Comparison of ENCODE assay signal across 13 cellular contexts in the genomic region with DNA sequence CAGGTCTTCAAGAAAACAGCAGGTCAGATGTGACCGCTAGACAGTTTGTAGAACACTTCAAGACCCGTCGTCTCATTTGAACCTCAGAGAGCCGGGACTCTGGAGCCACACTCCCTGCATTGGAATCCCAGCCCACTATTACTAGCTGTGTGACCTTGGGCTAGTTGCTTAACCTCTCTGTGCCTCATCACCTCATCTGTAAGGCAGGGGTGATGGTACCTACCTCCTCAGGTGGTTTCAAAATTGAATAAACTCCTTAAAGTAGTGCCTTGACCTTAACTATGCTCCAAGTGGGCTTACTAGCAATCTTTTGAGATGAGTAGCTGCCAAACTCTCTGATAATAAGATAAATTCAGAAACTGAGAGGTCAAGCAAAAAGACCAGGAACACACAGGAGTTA.
"Had no signal": no experiment of that assay in that cellular context is flagged by ENCODE, and none has a peak within 500 bp of the region (broad histone marks: within the 10 kb centered on the region; RNA-seq: fewer than 3 reads in every experiment).

No MANE protein-coding gene starts in this region.

- H3K9me3 Mint-ChIP-seq: activated naive CD8-positive, alpha-beta T cell treated with anti-CD3 and anti-CD28 coated beads, Interleukin-2, amount 10 ng/mL, durations not matched to agents 7 days and 5 days; activated T-helper 1 cell treated with anti-CD3 and anti-CD28 coated beads, Interleukin-12 subunit alpha, Interleukin-12 subunit beta, Interleukin-2, Interleukin-4 antibody, amounts not matched to agents 30 ng/mL and 10 ng/mL and 1 ng/mL, durations not matched to agents 14 hours and 24 hours and 36 hours; nephron; T-cell had no signal

- H3K9me3 ChIP-seq: gastroesophageal sphincter, prostate gland had no signal

- H3K36me3 ChIP-seq: prostate gland had no signal

- H3K27me3 Mint-ChIP-seq: activated naive CD8-positive, alpha-beta T cell treated with anti-CD3 and anti-CD28 coated beads, Interleukin-2, amount 10 ng/mL, durations not matched to agents 7 days and 5 days; T-cell had no signal

- H3K27me3 ChIP-seq: brain microvascular endothelial cell, gastroesophageal sphincter had no signal

- H3K27ac ChIP-seq: brain microvascular endothelial cell, prostate gland had no signal

- DNase-seq: activated CD4-positive, alpha-beta T cell treated with anti-CD3 and anti-CD28 coated beads, Interleukin-2, amount 50 U/mL, for 1 hour; activated naive CD8-positive, alpha-beta T cell treated with anti-CD3 and anti-CD28 coated beads, Interleukin-2, amount 10 ng/mL, durations not matched to agents 7 days and 5 days; brain microvascular endothelial cell; cerebellar nuclear complex; mesendoderm; stimulated activated naive CD4-positive, alpha-beta T cell; T-cell; T-helper 9 cell had no signal

- H3K27ac Mint-ChIP-seq: activated naive CD8-positive, alpha-beta T cell treated with anti-CD3 and anti-CD28 coated beads, Interleukin-2, amount 10 ng/mL, durations not matched to agents 7 days and 5 days; nephron; T-cell had no signal

- H3K4me3 Mint-ChIP-seq: activated naive CD8-positive, alpha-beta T cell treated with anti-CD3 and anti-CD28 coated beads, Interleukin-2, amount 10 ng/mL, durations not matched to agents 7 days and 5 days; activated T-helper 1 cell treated with anti-CD3 and anti-CD28 coated beads, Interleukin-12 subunit alpha, Interleukin-12 subunit beta, Interleukin-2, Interleukin-4 antibody, amounts not matched to agents 30 ng/mL and 10 ng/mL and 1 ng/mL, durations not matched to agents 14 hours and 24 hours and 36 hours; nephron; T-cell had no signal

- H3K4me1 ChIP-seq: prostate gland had no signal

- ATAC-seq: activated CD4-positive, CD25-positive, alpha-beta regulatory T cell treated with anti-CD3 and anti-CD28 coated beads, Interleukin-2, amount 50 U/mL, for 24 hours; T-cell had no signal

- H3K4me3 ChIP-seq: gastroesophageal sphincter, prostate gland had no signal
